In genomic region chr19:3699071-3699740, GRCh38 we compare ENCODE assay signal across 8 cellular contexts. TPM values are rescaled to one million over a fixed set of nuclear protein-coding genes. Genes with fewer than 3 reads are reported as not detected.
DNase-seq lines count a peak whose midpoint lies in the region; TF ChIP-seq lines count a peak whose summit lies in the region.

No MANE protein-coding gene starts in this region.

- CTCF ChIA-PET in HEK293T (lab: Yijun Ruan, JAX): no interaction called here

- no peaks in the 10 kb centered on the region for H3K27me3 ChIP-seq in ovary

- TF ChIP-seq EP300 in ovary (IDR thresholded peaks at IDR 0.05): no peak

- H3K4me1 Mint-ChIP-seq in activated naive CD4-positive, alpha-beta T cell treated with anti-CD3 and anti-CD28 coated beads, Interleukin-2, amount 50 U/mL, for 24 hours: peaks cover 25% of the 10 kb centered on the region

- DNase-seq in ELF-1 (ENCODE audit: low read depth, low spot score) (peak; percentile 29), Kasumi-1 (lab: John Stamatoyannopoulos, UW) (peak; percentile 52 to 59), head of caudate nucleus (peak in 40 of 42 donors; percentile 20 to 85 (median 56)), ovary (peak in 3 of 5 donors; percentile 37 to 62 (median 54)), HEK293T (ENCODE audit: extremely low spot score) (no peak), NCI-H774 (lab: John Stamatoyannopoulos, UW) (no peak), NCI-H2081 treated with DMSO at 0.1 percent for 48 hours (lab: John Stamatoyannopoulos, UW) (no peak)

- no peaks in the 10 kb centered on the region for H3K9me3 ChIP-seq in ovary

- no peaks in the 10 kb centered on the region for H3K36me3 ChIP-seq in ovary

- no peaks in the 10 kb centered on the region for H3K9me3 Mint-ChIP-seq in activated naive CD4-positive, alpha-beta T cell treated with anti-CD3 and anti-CD28 coated beads, Interleukin-2, amount 50 U/mL, for 24 hours

- H3K4me1 ChIP-seq in ovary (ENCODE audit: insufficient read depth): peaks cover 12% of the 10 kb centered on the region

- 2% methylated on average over 28 to 31 of the region's 31 CpGs for WGBS in ovary, 3 donors

- intact Hi-C loops in head of caudate nucleus (cut with DNase I): no loop called here
- intact Hi-C loops in ovary (cut with DNase I): loop anchor here in 1 of 4 donors (2.0 kb wide), 1 partner anchor 32 kb away; no protein-coding TSS in a partner anchor

- peak overlapping the region; percentile 62 for H3K27ac Mint-ChIP-seq in activated naive CD4-positive, alpha-beta T cell treated with anti-CD3 and anti-CD28 coated beads, Interleukin-2, amount 50 U/mL, for 24 hours

- POLR2A ChIA-PET in HEK293T (lab: Yijun Ruan, JAX): interaction anchor here (1.4 kb wide), 1 partner anchor 13 kb away, joined by 3 read pairs; no protein-coding TSS in a partner anchor

- no peak for TF ChIP-seq POLR2A in ovary (IDR thresholded peaks at IDR 0.05)

- TF ChIP-seq CTCF in ovary (IDR thresholded peaks at IDR 0.05): no peak

- H3K4me3 ChIP-seq in ovary: peak overlapping the region; percentile 88

- no peaks in the 10 kb centered on the region for H3K27me3 Mint-ChIP-seq in activated naive CD4-positive, alpha-beta T cell treated with anti-CD3 and anti-CD28 coated beads, Interleukin-2, amount 50 U/mL, for 24 hours

- H3K36me3 Mint-ChIP-seq in activated naive CD4-positive, alpha-beta T cell treated with anti-CD3 and anti-CD28 coated beads, Interleukin-2, amount 50 U/mL, for 24 hours: no peaks in the 10 kb centered on the region

- peak overlapping the region; percentile 26 to 79 for H3K27ac ChIP-seq in ovary

- peak overlapping the region; percentile 89 for H3K4me3 Mint-ChIP-seq in activated naive CD4-positive, alpha-beta T cell treated with anti-CD3 and anti-CD28 coated beads, Interleukin-2, amount 50 U/mL, for 24 hours

TF ChIP-seq in HEK293T, 16 proteins besides CTCF, POLR2A, EP300 and RAD21:
- TF ChIP-seq FOXK2 (IDR thresholded peaks at IDR 0.05) (no peak), TARDBP (IDR thresholded peaks at IDR 0.05) (no peak), LEF1 (IDR thresholded peaks at IDR 0.05; ENCODE audit: borderline replicate concordance) (no peak)

RNA-seq across cellular contexts. Expression of gene PIP5K1C, which starts 1.1 kb away (rescaled TPM):
- 10 to 100 TPM; 11.3 to 41.7 (median 32.9) TPM for total RNA-seq in ovary
- 10 to 100 TPM in 1 of 2 donors, 1 to 10 TPM in 1; 6.0 to 23.3 TPM for polyA plus RNA-seq in ovary

RNA-seq across cellular contexts. Expression of gene TJP3, which starts 9.0 kb away (rescaled TPM):
- total RNA-seq in ovary: 10 to 100 TPM in 1 of 7 donors, 1 to 10 TPM in 3, under 1 TPM in 2, not detected in 1; 0.18 to 24.4 (median 3.0) TPM
- under 1 TPM in 1 of 2 donors, not detected in 1; 0.46 TPM for polyA plus RNA-seq in ovary

Comparison
In these comparisons a context has a peak if more than half of its experiments do, and no peak if none do; other contexts are left out.
1. DNase-seq: peak in ELF-1 (single experiment), Kasumi-1 (2 of 2), head of caudate nucleus (40 of 42) and ovary (3 of 5); none in HEK293T (single experiment), NCI-H774 (single experiment) and NCI-H2081 treated with DMSO at 0.1 percent for 48 hours (single experiment).